12 cellular contexts compared by ENCODE assay signal in the genomic region with DNA sequence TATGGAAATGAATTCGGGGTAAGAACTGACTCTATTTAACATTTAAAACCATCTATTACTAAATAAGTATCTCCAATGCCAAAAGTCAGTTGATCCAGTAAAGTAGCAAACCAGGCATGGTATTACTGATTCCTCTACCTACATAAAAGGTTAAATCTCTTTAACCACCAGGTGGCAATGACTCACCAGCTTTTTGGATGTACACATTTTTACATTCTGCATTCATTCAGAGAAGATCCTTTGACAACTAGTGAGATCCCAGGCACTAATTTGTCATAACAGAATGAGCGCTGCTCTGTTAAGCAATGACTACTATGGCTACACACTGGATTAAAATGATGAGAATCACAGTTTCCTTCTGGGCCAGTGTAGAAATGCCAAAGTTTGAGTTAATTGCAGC.
DNase-seq lines count a peak whose midpoint lies in the region; ATAC-seq and TF ChIP-seq lines count a peak whose summit lies in the region.
"Had no signal": no experiment of that assay in that cellular context is flagged by ENCODE, and none has a peak within 500 bp of the region (broad histone marks: within the 10 kb centered on the region; RNA-seq: fewer than 3 reads in every experiment).

No MANE protein-coding gene starts in this region.

- intact Hi-C loops in right cardiac atrium (cut with DNase I): no loop called here

- H2AFZ ChIP-seq in KMS-11 (ENCODE audit: low read depth): no peak overlapping the region

- no peak overlapping the region for H3K27ac ChIP-seq in KMS-11
- no peak overlapping the region for H3K27ac ChIP-seq in RWPE1
- no peak overlapping the region for H3K27ac ChIP-seq in right cardiac atrium (ENCODE audit: low read length)

- H3K27me3 ChIP-seq in KMS-11 (ENCODE audit: insufficient read depth, low read depth) (no peaks in the 10 kb centered on the region), right cardiac atrium (ENCODE audit: control insufficient read depth, insufficient read depth) (no peaks in the 10 kb centered on the region)

- H3K4me3 ChIP-seq in KMS-11 (IDR thresholded peaks at IDR 0.05; ENCODE audit: insufficient read depth, low read depth, low read length) (no peak overlapping the region), right cardiac atrium (ENCODE audit: low read length) (no peak overlapping the region)

- H3K4me1 ChIP-seq in KMS-11 (ENCODE audit: low read depth, poor library complexity, severe bottlenecking) (no peaks in the 10 kb centered on the region), right cardiac atrium (ENCODE audit: control insufficient read depth, insufficient read depth, low read length) (no peaks in the 10 kb centered on the region)

- no peaks in the 10 kb centered on the region for H4K20me1 ChIP-seq in KMS-11 (ENCODE audit: insufficient read depth)

- H3K79me2 ChIP-seq in KMS-11 (ENCODE audit: insufficient read depth, low read depth): no peaks in the 10 kb centered on the region

- no peaks in the 10 kb centered on the region for H3K9me3 ChIP-seq in right cardiac atrium (ENCODE audit: control insufficient read depth, low read length)

- WGBS in right cardiac atrium: 69% methylated on average over 2 of the region's 2 CpGs

- H3K9ac ChIP-seq in KMS-11: no peak overlapping the region

- ATAC-seq in HG02885 (IDR thresholded peaks at IDR 0.05; ENCODE audit: poor library complexity, unreplicated experiment) (no peak), right cardiac atrium (no peak)

- POLR2A ChIA-PET in RWPE1 (lab: Yijun Ruan, JAX; ENCODE audit: low non-redundant PET): no interaction called here

- H3K36me3 ChIP-seq in KMS-11 (ENCODE audit: insufficient read depth): no peaks in the 10 kb centered on the region

- CTCF ChIA-PET in RWPE1 (lab: Yijun Ruan, JAX): interaction anchor here (0.7 kb wide), 1 partner anchor 180 kb away, joined by 4 read pairs; no protein-coding TSS in a partner anchor

- TF ChIP-seq CTCF in KMS-11 (conservative IDR thresholded peaks at IDR 0.05; ENCODE audit: low read depth, low read length) (peak; percentile 28; the same call in 1 of the 2 replicates), RWPE1 (conservative IDR thresholded peaks at IDR 0.05; ENCODE audit: low read depth) (no peak)

- DNase-seq in COR-L47 (lab: John Stamatoyannopoulos, UW): peak; percentile 51
- DNase-seq in RWPE1 (ENCODE audit: low spot score): peak; percentile 4
- peak; percentile 25 for DNase-seq in glomerular visceral epithelial cell (ENCODE audit: extremely low spot score)
- DNase-seq in pons (ENCODE audit: low spot score): no peak
- DNase-seq in right cardiac atrium: no peak
- DNase-seq in AG08395 (ENCODE audit: low spot score): no peak
- DNase-seq: activated naive CD4-positive, alpha-beta T cell; GF-D8; nucleus accumbens; T-helper 9 cell had no signal

- H3K4me2 ChIP-seq in KMS-11: no peak overlapping the region

Comparison
In these comparisons a context has a peak if more than half of its experiments do, and no peak if none do; other contexts are left out.
1. DNase-seq: peak in COR-L47 (single experiment), RWPE1 (single experiment) and glomerular visceral epithelial cell (single experiment); none in pons (single experiment), right cardiac atrium (0 of 3) and AG08395 (single experiment).